In genomic region chr4:2462218-2462991, GRCh38 we compare ENCODE assay signal across 1 cellular context.
TF ChIP-seq lines count a peak whose summit lies in the region.

No MANE protein-coding gene starts in this region.

TF ChIP-seq in GM12878, 131 proteins besides CTCF, POLR2A, EP300 and RAD21 (continued from another document):
- TF ChIP-seq IRF5 (IDR thresholded peaks at IDR 0.05; ENCODE audit: borderline replicate concordance) (no peak), LARP7 (IDR thresholded peaks at IDR 0.05) (peak; percentile 87), WRNIP1 (IDR thresholded peaks at IDR 0.05; ENCODE audit: borderline replicate concordance, low read depth, low read length) (no peak), MLLT1 (IDR thresholded peaks at IDR 0.05) (no peak), RB1 (IDR thresholded peaks at IDR 0.05; ENCODE audit: borderline replicate concordance) (peak; percentile 31; the same call in 1 of the 2 replicates), BCLAF1 (IDR thresholded peaks at IDR 0.05) (no peak), NKRF (conservative IDR thresholded peaks at IDR 0.05) (peak; percentile 59; the same call in 1 of the 2 replicates), MTA3 (IDR thresholded peaks at IDR 0.05; ENCODE audit: borderline replicate concordance, low read length) (no peak), TARDBP (IDR thresholded peaks at IDR 0.05; ENCODE audit: borderline replicate concordance) (no peak), BHLHE40 (IDR thresholded peaks at IDR 0.05; ENCODE audit: borderline replicate concordance in 1 of 2, low read depth in 2 of 2, low read length in 1 of 2) (peak; percentile 78 to 93; a peak in 3 of 4 replicates), CBX5 (IDR thresholded peaks at IDR 0.05; ENCODE audit: low read depth) (no peak), TCF7 (IDR thresholded peaks at IDR 0.05; ENCODE audit: borderline replicate concordance) (no peak), NRF1 (conservative IDR thresholded peaks at IDR 0.05; ENCODE audit: low read depth, low read length) (no peak), MXI1 (IDR thresholded peaks at IDR 0.05; ENCODE audit: low read depth, low read length) (peak; percentile 17; the same call in 1 of the 2 replicates), GATAD2B (conservative IDR thresholded peaks at IDR 0.05; ENCODE audit: low read depth) (peak; percentile 78), SP1 (IDR thresholded peaks at IDR 0.05; ENCODE audit: low read depth, low read length) (no peak), TCF3 (IDR thresholded peaks at IDR 0.05; ENCODE audit: borderline replicate concordance, insufficient read depth, low read depth, low read length) (no peak), NR2F1 (conservative IDR thresholded peaks at IDR 0.05) (peak; percentile 35), YY1 (IDR thresholded peaks at IDR 0.05; ENCODE audit: low read depth, low read length) (no peak), DPF2 (IDR thresholded peaks at IDR 0.05) (peak; percentile 58), POU2F2 (IDR thresholded peaks at IDR 0.05; ENCODE audit: borderline replicate concordance, low read depth, low read length) (no peak), ATF3 (IDR thresholded peaks at IDR 0.05; ENCODE audit: borderline replicate concordance, extremely low read depth, low read depth, low read length) (no peak), ZNF687 (IDR thresholded peaks at IDR 0.05) (peak; percentile 63), RELA (IDR thresholded peaks at IDR 0.05; ENCODE audit: borderline replicate concordance, partially characterized antibody) (no peak), SKIL (IDR thresholded peaks at IDR 0.05; ENCODE audit: low read depth, poor library complexity, severe bottlenecking) (no peak), CREM (IDR thresholded peaks at IDR 0.05; ENCODE audit: low read depth) (no peak), IKZF1 (conservative IDR thresholded peaks at IDR 0.05) (peak; percentile 60)
